ENCODE assay signal across 16 cellular contexts in genomic region chr1:39877231-39877778, GRCh38. TPM values are rescaled to one million over a fixed set of nuclear protein-coding genes. Genes with fewer than 3 reads are reported as not detected.
A peak's percentile ranks its signal among the peaks of the same experiment; 100 is the strongest.
DNase-seq lines count a peak whose midpoint lies in the region; ATAC-seq and TF ChIP-seq lines count a peak whose summit lies in the region.
"Had no signal": no experiment of that assay in that cellular context is flagged by ENCODE, and none has a peak within 500 bp of the region (broad histone marks: within the 10 kb centered on the region; RNA-seq: fewer than 3 reads in every experiment).

No MANE protein-coding gene starts in this region.

- peaks cover 47% of the 10 kb centered on the region for H3K4me1 Mint-ChIP-seq in type B pancreatic cell (ENCODE audit: unreplicated experiment)

- peak overlapping the region; percentile 81 for H3K27ac ChIP-seq in left ventricle myocardium inferior (replicated peaks)
- no peak overlapping the region for H3K27ac ChIP-seq in iPS-20b (ENCODE audit: low read length)
- no peak overlapping the region for H3K27ac ChIP-seq in RWPE1

- no peaks in the 10 kb centered on the region for H3K9me3 Mint-ChIP-seq in type B pancreatic cell
- H3K9me3 Mint-ChIP-seq: activated CD4-positive, alpha-beta memory T cell treated with anti-CD3 and anti-CD28 coated beads for 36 hours; activated T-helper 2 cell treated with anti-CD3 and anti-CD28 coated beads, Interferon-gamma antibody, Interleukin-2, Interleukin-4, amounts not matched to agents 10 μg/mL and 5 μg/mL and 100 μg/mL, durations not matched to agents 14 hours and 24 hours and 36 hours; stimulated activated naive B cell treated with anti-CD40 and anti-IgM and Interleukin-4, amounts not matched to agents 10 μg/mL and 1 μg/mL and 100 μg/mL, for 72 hours had no signal

- H3K4me1 ChIP-seq in left ventricle myocardium inferior (peaks cover 81% of the 10 kb centered on the region), iPS-20b (ENCODE audit: insufficient read depth, low read length) (peaks cover 22% of the 10 kb centered on the region)

- no peak for TF ChIP-seq CTCF in left ventricle myocardium inferior (IDR thresholded peaks at IDR 0.05; ENCODE audit: borderline replicate concordance)
- no peak for TF ChIP-seq CTCF in type B pancreatic cell (conservative IDR thresholded peaks at IDR 0.05)
- no peak for TF ChIP-seq CTCF in RWPE1 (conservative IDR thresholded peaks at IDR 0.05; ENCODE audit: low read depth)

- DNase-seq in left ventricle myocardium inferior, result no peak
- no peak for DNase-seq in Right ventricle myocardium inferior (ENCODE audit: missing footprints)
- DNase-seq in NCI-H774 (lab: John Stamatoyannopoulos, UW), result peak; percentile 57
- DNase-seq in type B pancreatic cell (ENCODE audit: extremely low spot score, unreplicated experiment), result no peak
- DNase-seq in RWPE1 (ENCODE audit: low spot score), result no peak
- DNase-seq: activated CD4-positive, alpha-beta memory T cell treated with anti-CD3 and anti-CD28 coated beads for 36 hours; body of pancreas; effector CD4-positive, alpha-beta T cell; HCEC 1CT; NCI-H2081; stimulated activated naive B cell treated with anti-CD40 and anti-IgM and Interleukin-4, amounts not matched to agents 10 μg/mL and 1 μg/mL and 100 μg/mL, for 72 hours had no signal

- no peak overlapping the region for H3K9ac ChIP-seq in iPS-20b (ENCODE audit: low read depth, low read length)

- no peak overlapping the region for H3K4me3 Mint-ChIP-seq in type B pancreatic cell
- H3K4me3 Mint-ChIP-seq: activated CD4-positive, alpha-beta memory T cell treated with anti-CD3 and anti-CD28 coated beads for 36 hours; stimulated activated naive B cell treated with anti-CD40 and anti-IgM and Interleukin-4, amounts not matched to agents 10 μg/mL and 1 μg/mL and 100 μg/mL, for 72 hours had no signal

- H3K27me3 ChIP-seq in left ventricle myocardium inferior (ENCODE audit: low read depth), result no peaks in the 10 kb centered on the region
- H3K27me3 ChIP-seq in iPS-20b (ENCODE audit: insufficient read depth, low read length), result no peaks in the 10 kb centered on the region
- H3K27me3 ChIP-seq: body of pancreas had no signal

- no peaks in the 10 kb centered on the region for H3K27me3 Mint-ChIP-seq in type B pancreatic cell
- H3K27me3 Mint-ChIP-seq: activated CD4-positive, alpha-beta memory T cell treated with anti-CD3 and anti-CD28 coated beads for 36 hours; stimulated activated naive B cell treated with anti-CD40 and anti-IgM and Interleukin-4, amounts not matched to agents 10 μg/mL and 1 μg/mL and 100 μg/mL, for 72 hours had no signal

- no peak overlapping the region for H3K4me3 ChIP-seq in left ventricle myocardium inferior
- peak overlapping the region; percentile 14; the same call in 1 of the 2 replicates for H3K4me3 ChIP-seq in iPS-20b (ENCODE audit: low read length)
- H3K4me3 ChIP-seq: body of pancreas had no signal

- H3K36me3 Mint-ChIP-seq in type B pancreatic cell, result peaks cover 39% of the 10 kb centered on the region

- no peaks in the 10 kb centered on the region for H3K9me3 ChIP-seq in left ventricle myocardium inferior (replicated peaks)
- no peaks in the 10 kb centered on the region for H3K9me3 ChIP-seq in iPS-20b (ENCODE audit: insufficient read depth, low read depth, low read length)
- H3K9me3 ChIP-seq: body of pancreas had no signal

- peak overlapping the region; percentile 39 for H3K27ac Mint-ChIP-seq in type B pancreatic cell
- H3K27ac Mint-ChIP-seq: activated CD4-positive, alpha-beta memory T cell treated with anti-CD3 and anti-CD28 coated beads for 36 hours; activated T-helper 2 cell treated with anti-CD3 and anti-CD28 coated beads, Interferon-gamma antibody, Interleukin-2, Interleukin-4, amounts not matched to agents 10 μg/mL and 5 μg/mL and 100 μg/mL, durations not matched to agents 14 hours and 24 hours and 36 hours; stimulated activated naive B cell treated with anti-CD40 and anti-IgM and Interleukin-4, amounts not matched to agents 10 μg/mL and 1 μg/mL and 100 μg/mL, for 72 hours had no signal

- POLR2A ChIA-PET in RWPE1 (lab: Yijun Ruan, JAX; ENCODE audit: low non-redundant PET), result interaction anchor here (0.6 kb wide), 1 partner anchor 8 kb away, joined by 4 read pairs; no protein-coding TSS in a partner anchor

- ATAC-seq in Right ventricle myocardium inferior (no peak), GM18867 (IDR thresholded peaks at IDR 0.05; ENCODE audit: unreplicated experiment) (no peak), GM21825 (IDR thresholded peaks at IDR 0.05; ENCODE audit: unreplicated experiment) (no peak)
- ATAC-seq: body of pancreas; SK-N-SH treated with all-trans-retinoic acid at 6 μM for 48 hours; stimulated activated naive B cell treated with anti-CD40 and anti-IgM and Interleukin-4, amounts not matched to agents 10 μg/mL and 1 μg/mL and 100 μg/mL, for 72 hours had no signal

- CTCF ChIA-PET in RWPE1 (lab: Yijun Ruan, JAX), result interaction anchor here (0.6 kb wide), 1 partner anchor 21 kb away, joined by 4 read pairs; no protein-coding TSS in a partner anchor

- H3K36me3 ChIP-seq in left ventricle myocardium inferior (no peaks in the 10 kb centered on the region), iPS-20b (ENCODE audit: insufficient read depth, low read depth, low read length) (peaks cover 12% of the 10 kb centered on the region)

- intact Hi-C loops in left ventricle myocardium inferior (cut with micrococcal nuclease) (no loop called here), Right ventricle myocardium inferior (cut with DNase I) (no loop called here)

RNA-seq across cellular contexts. Expression of gene TRIT1, which starts 6.0 kb away (rescaled TPM):
- total RNA-seq in left ventricle myocardium inferior (12.5 TPM), Right ventricle myocardium inferior (18.0 TPM), type B pancreatic cell (ENCODE audit: low replicate concordance) (23.9 and 29.6 TPM in 2 replicates)

RNA-seq across cellular contexts. Expression of gene MYCL, which starts 24.4 kb away (rescaled TPM):
- 0.44 TPM for total RNA-seq in left ventricle myocardium inferior
- total RNA-seq in Right ventricle myocardium inferior, result 1.1 TPM
- 19.5 and 36.5 TPM in 2 replicates for total RNA-seq in type B pancreatic cell (ENCODE audit: low replicate concordance)
